Comparison of ENCODE assay signal across 25 cellular contexts in the genomic region with DNA sequence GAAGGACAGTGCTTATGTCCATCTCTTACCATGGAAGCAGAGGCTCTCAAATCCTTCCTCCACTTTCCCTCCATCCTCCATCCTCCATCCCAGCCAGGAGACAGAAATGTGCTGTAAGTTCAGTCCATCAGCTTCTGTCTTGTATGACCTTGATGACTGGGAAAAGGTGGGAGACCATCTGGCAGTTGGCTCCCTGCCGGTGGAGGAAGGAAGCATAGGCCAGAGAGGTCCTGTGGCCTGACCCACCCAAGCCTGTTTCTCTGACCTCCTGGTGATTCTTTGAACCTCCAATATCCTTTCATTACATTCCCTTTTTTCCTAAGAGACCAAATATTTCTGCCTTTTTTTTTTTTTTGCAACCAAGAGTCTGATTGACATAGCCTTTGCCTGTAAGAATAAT.
"Had no signal": no experiment of that assay in that cellular context is flagged by ENCODE, and none has a peak within 500 bp of the region (broad histone marks: within the 10 kb centered on the region; RNA-seq: fewer than 3 reads in every experiment).

No MANE protein-coding gene starts in this region.

- H3K4me1 Mint-ChIP-seq: naive thymus-derived CD4-positive, alpha-beta T cell; stimulated activated naive B cell treated with anti-CD40 and anti-IgM and Interleukin-4, amounts not matched to agents 10 μg/mL and 1 μg/mL and 100 μg/mL, for 72 hours had no signal

- H3K4me1 ChIP-seq: pancreas, prostate gland, suprapubic skin, tibial nerve, uterus had no signal

- H3K36me3 Mint-ChIP-seq: naive thymus-derived CD4-positive, alpha-beta T cell; natural killer cell treated with Interleukin-12 subunit alpha and Interleukin-12 subunit beta and Interleukin-15 and Interleukin-18, amount 100 ng/mL, for 72 hours; stimulated activated naive B cell treated with anti-CD40 and anti-IgM and Interleukin-4, amounts not matched to agents 10 μg/mL and 1 μg/mL and 100 μg/mL, for 72 hours; type B pancreatic cell had no signal

- H3K27ac Mint-ChIP-seq: naive thymus-derived CD4-positive, alpha-beta T cell; natural killer cell treated with Interleukin-12 subunit alpha and Interleukin-12 subunit beta and Interleukin-15 and Interleukin-18, amount 100 ng/mL, for 72 hours; stimulated activated naive B cell treated with anti-CD40 and anti-IgM and Interleukin-4, amounts not matched to agents 10 μg/mL and 1 μg/mL and 100 μg/mL, for 72 hours; stimulated activated naive CD8-positive, alpha-beta T cell treated with anti-CD3 and anti-CD28 coated beads, Interleukin-15, Interleukin-2, amounts not matched to agents 100 ng/mL and 50 ng/mL, for 24 hours; type B pancreatic cell had no signal

- DNase-seq: hippocampal formation; kidney glomerular epithelial cell; left cardiac atrium; midbrain; mucosa of descending colon; naive thymus-derived CD4-positive, alpha-beta T cell; nucleus accumbens; pancreas; posterior cingulate gyrus; retina; right cardiac atrium; stimulated activated CD4-positive, alpha-beta T cell treated with anti-CD3 and anti-CD28 coated beads, Interleukin-12 subunit alpha, Interleukin-12 subunit beta, amount 100 ng/mL, for 4 hours; stimulated activated CD4-positive, alpha-beta T cell treated with anti-CD3 and anti-CD28 coated beads, Interleukin-15, amount 100 ng/mL, for 24 hours; stimulated activated CD4-positive, alpha-beta T cell treated with anti-CD3 and anti-CD28 coated beads, Interleukin-2, amount 100 ng/mL, for 24 hours; stimulated activated CD4-positive, alpha-beta T cell treated with anti-CD3 and anti-CD28 coated beads, Interleukin-4, amount 100 ng/mL, for 1 hour; stimulated activated naive B cell treated with anti-CD40 and anti-IgM and Interleukin-4, amounts not matched to agents 10 μg/mL and 1 μg/mL and 100 μg/mL, for 72 hours; uterus had no signal

- H3K27me3 ChIP-seq: pancreas, suprapubic skin, tibial nerve, uterus had no signal

- H3K36me3 ChIP-seq: pancreas, prostate gland, suprapubic skin, tibial nerve, uterus had no signal

- H3K9me3 Mint-ChIP-seq: stimulated activated naive CD8-positive, alpha-beta T cell treated with anti-CD3 and anti-CD28 coated beads, Interleukin-15, Interleukin-2, amounts not matched to agents 100 ng/mL and 50 ng/mL, for 24 hours; type B pancreatic cell had no signal

- H3K9me3 ChIP-seq: mucosa of descending colon, pancreas, prostate gland, suprapubic skin, uterus had no signal

- H3K27ac ChIP-seq: pancreas, prostate gland, skin epidermis, suprapubic skin, tibial nerve, uterus had no signal

- H3K4me3 Mint-ChIP-seq: naive thymus-derived CD4-positive, alpha-beta T cell; natural killer cell treated with Interleukin-12 subunit alpha and Interleukin-12 subunit beta and Interleukin-15 and Interleukin-18, amount 100 ng/mL, for 72 hours; stimulated activated naive B cell treated with anti-CD40 and anti-IgM and Interleukin-4, amounts not matched to agents 10 μg/mL and 1 μg/mL and 100 μg/mL, for 72 hours; stimulated activated naive CD8-positive, alpha-beta T cell treated with anti-CD3 and anti-CD28 coated beads, Interleukin-15, Interleukin-2, amounts not matched to agents 100 ng/mL and 50 ng/mL, for 24 hours; type B pancreatic cell had no signal

- H3K4me3 ChIP-seq: lung, mucosa of descending colon, pancreas, prostate gland, skin epidermis, suprapubic skin, tibial nerve, uterus had no signal

- H3K27me3 Mint-ChIP-seq: type B pancreatic cell had no signal
